25 cellular contexts compared by ENCODE assay signal in genomic region chr9:131841765-131842318, GRCh38.
A peak's percentile ranks its signal among the peaks of the same experiment; 100 is the strongest.
DNase-seq lines count a peak whose midpoint lies in the region; ATAC-seq, FAIRE-seq and TF ChIP-seq lines count a peak whose summit lies in the region.
"Had no signal": no experiment of that assay in that cellular context is flagged by ENCODE, and none has a peak within 500 bp of the region (broad histone marks: within the 10 kb centered on the region; RNA-seq: fewer than 3 reads in every experiment).

No MANE protein-coding gene starts in this region.

- H3K4me1 ChIP-seq in mesenchymal stem cell (ENCODE audit: control insufficient read depth, insufficient read depth, low read depth, low read length) (peaks cover 17% of the 10 kb centered on the region), esophagus muscularis mucosa (no peaks in the 10 kb centered on the region)

- H3K23ac ChIP-seq in mesenchymal stem cell (ENCODE audit: low read length in 2 of 2) = no peak overlapping the region

- no peak for TF ChIP-seq POLR2A in esophagus muscularis mucosa (IDR thresholded peaks at IDR 0.05; ENCODE audit: low read depth)

- no peak overlapping the region for H4K91ac ChIP-seq in mesenchymal stem cell (ENCODE audit: low read length)

- no peak for ATAC-seq in T-helper 17 cell

- H3K14ac ChIP-seq in mesenchymal stem cell (ENCODE audit: low read length in 2 of 2) = no peak overlapping the region

- H3K36me3 ChIP-seq in mesenchymal stem cell (ENCODE audit: control insufficient read depth in 1 of 2, insufficient read depth in 2 of 2, low read depth in 1 of 2, low read length in 2 of 2) = no peaks in the 10 kb centered on the region
- H3K36me3 ChIP-seq in esophagus muscularis mucosa = no peaks in the 10 kb centered on the region
- H3K36me3 ChIP-seq: SJSA1 had no signal

- H3K27ac ChIP-seq in mesenchymal stem cell (ENCODE audit: low read length, poor library complexity, severe bottlenecking) = no peak overlapping the region
- no peak overlapping the region for H3K27ac ChIP-seq in esophagus muscularis mucosa (replicated peaks in 1 of 4)
- H3K27ac ChIP-seq: SJSA1 had no signal

- H2BK15ac ChIP-seq in mesenchymal stem cell (ENCODE audit: low read depth, poor library complexity, severe bottlenecking) = peak overlapping the region; percentile 33

- peak overlapping the region; percentile 31 for H3K27ac Mint-ChIP-seq in T-helper 1 cell treated with Interleukin-12 subunit alpha and Interleukin-12 subunit beta and Interleukin-4 antibody, amounts not matched to agents 30 μg/mL and 1 μg/mL, for 36 hours
- peak overlapping the region; percentile 49 for H3K27ac Mint-ChIP-seq in T-helper 17 cell
- H3K27ac Mint-ChIP-seq: CD4-positive, alpha-beta T cell had no signal

- H3K36me3 Mint-ChIP-seq in T-helper 1 cell treated with Interleukin-12 subunit alpha and Interleukin-12 subunit beta and Interleukin-4 antibody, amounts not matched to agents 30 μg/mL and 1 μg/mL, for 36 hours (ENCODE audit: low read depth) = no peaks in the 10 kb centered on the region
- no peaks in the 10 kb centered on the region for H3K36me3 Mint-ChIP-seq in T-helper 17 cell (ENCODE audit: low read depth)

- H3K4me2 ChIP-seq in mesenchymal stem cell (ENCODE audit: low read length, poor library complexity, severe bottlenecking) = no peak overlapping the region

- DNase-seq in T-helper 1 cell (no peak), T-helper 17 cell (no peak), mesenchymal stem cell (no peak), urothelium cell line (ENCODE audit: low spot score) (no peak), esophagus muscularis mucosa (ENCODE audit: extremely low spot score) (no peak), H4 (ENCODE audit: low spot score) (no peak)
- DNase-seq: 8988T; ACHN; CD4-positive, alpha-beta T cell; GF-D8; NCI-H1092; NCI-H1417 treated with DMSO at 0.1 percent for 48 hours; NCI-H1694 treated with DMSO at 0.1 percent for 48 hours; NCI-H2081 treated with DMSO at 0.1 percent for 48 hours; NCI-H2171; NCI-H226; NCI-H510A; NCI-H69; Right ventricle myocardium superior; RPMI8226 had no signal

- H3K9ac ChIP-seq in mesenchymal stem cell (ENCODE audit: low read length) = no peak overlapping the region

- H3K4me3 Mint-ChIP-seq in T-helper 1 cell treated with Interleukin-12 subunit alpha and Interleukin-12 subunit beta and Interleukin-4 antibody, amounts not matched to agents 30 μg/mL and 1 μg/mL, for 36 hours = no peak overlapping the region
- no peak overlapping the region for H3K4me3 Mint-ChIP-seq in T-helper 17 cell
- H3K4me3 Mint-ChIP-seq: CD4-positive, alpha-beta T cell had no signal

- H3K9me3 ChIP-seq in T-helper 17 cell (ENCODE audit: control insufficient read depth, low read length, poor library complexity, severe bottlenecking) (no peaks in the 10 kb centered on the region), mesenchymal stem cell (ENCODE audit: control insufficient read depth, low read length) (no peaks in the 10 kb centered on the region), esophagus muscularis mucosa (no peaks in the 10 kb centered on the region)
- H3K9me3 ChIP-seq: SJSA1 had no signal

- H2AFZ ChIP-seq in mesenchymal stem cell (ENCODE audit: low read depth, low read length) = no peak overlapping the region

- H3K4me1 Mint-ChIP-seq in T-helper 1 cell treated with Interleukin-12 subunit alpha and Interleukin-12 subunit beta and Interleukin-4 antibody, amounts not matched to agents 30 μg/mL and 1 μg/mL, for 36 hours (ENCODE audit: low read depth) = peaks cover 19% of the 10 kb centered on the region
- H3K4me1 Mint-ChIP-seq in T-helper 17 cell = peaks cover 19% of the 10 kb centered on the region

- H4K8ac ChIP-seq in mesenchymal stem cell (ENCODE audit: low read length) = no peak overlapping the region

- intact Hi-C loops in esophagus muscularis mucosa (cut with DNase I) = no loop called here

- TF ChIP-seq CTCF in esophagus muscularis mucosa (IDR thresholded peaks at IDR 0.05) = no peak

- no peak for FAIRE-seq in urothelium cell line (lab: Jason Lieb, UNC)
- FAIRE-seq: D721Med, GM12891, H1 had no signal

- no peak overlapping the region for H2BK120ac ChIP-seq in mesenchymal stem cell (ENCODE audit: low read depth, low read length)

- no peak for TF ChIP-seq EP300 in esophagus muscularis mucosa (IDR thresholded peaks at IDR 0.05)

- H3K27me3 Mint-ChIP-seq in T-helper 1 cell treated with Interleukin-12 subunit alpha and Interleukin-12 subunit beta and Interleukin-4 antibody, amounts not matched to agents 30 μg/mL and 1 μg/mL, for 36 hours (ENCODE audit: low read depth) = peaks cover 4% of the 10 kb centered on the region
- H3K27me3 Mint-ChIP-seq in T-helper 17 cell = peaks cover 25% of the 10 kb centered on the region

- no peak overlapping the region for H2AK5ac ChIP-seq in mesenchymal stem cell (ENCODE audit: low read length, severe bottlenecking)

- no peak overlapping the region for H3K18ac ChIP-seq in mesenchymal stem cell (ENCODE audit: low read depth in 1 of 2, low read length in 2 of 2)

- H3K27me3 ChIP-seq in mesenchymal stem cell (ENCODE audit: control insufficient read depth in 1 of 2, insufficient read depth in 1 of 2, low read length in 2 of 2) = peaks cover 35 to 71% of the 10 kb centered on the region in 2 experiments
- peaks cover 0 to 59% (median 0%) of the 10 kb centered on the region in 4 donors for H3K27me3 ChIP-seq in esophagus muscularis mucosa

- no peaks in the 10 kb centered on the region for H3K9me3 Mint-ChIP-seq in T-helper 1 cell treated with Interleukin-12 subunit alpha and Interleukin-12 subunit beta and Interleukin-4 antibody, amounts not matched to agents 30 μg/mL and 1 μg/mL, for 36 hours
- H3K9me3 Mint-ChIP-seq: CD4-positive, alpha-beta T cell had no signal

- no peak overlapping the region for H2BK5ac ChIP-seq in mesenchymal stem cell (ENCODE audit: low read depth, low read length, poor library complexity, severe bottlenecking)

- no peaks in the 10 kb centered on the region for H3K79me1 ChIP-seq in mesenchymal stem cell (replicated peaks; ENCODE audit: low read length, poor library complexity, severe bottlenecking)

- H3K4me3 ChIP-seq in mesenchymal stem cell (ENCODE audit: insufficient read depth in 1 of 2, low read depth in 1 of 2, low read length in 2 of 2) = no peak overlapping the region
- H3K4me3 ChIP-seq in esophagus muscularis mucosa = no peak overlapping the region
- H3K4me3 ChIP-seq: SJSA1 had no signal

- no peak overlapping the region for H3K4ac ChIP-seq in mesenchymal stem cell (ENCODE audit: low read depth in 1 of 2, low read length in 2 of 2)

- no peak overlapping the region for H2BK12ac ChIP-seq in mesenchymal stem cell (ENCODE audit: low read length in 2 of 2)

- 84% methylated on average over 30 of the region's 30 CpGs for WGBS in mesenchymal stem cell
- 86% methylated on average over 30 of the region's 30 CpGs for WGBS in esophagus muscularis mucosa
